Comparison of ENCODE assay signal across 8 cellular contexts in the genomic region with DNA sequence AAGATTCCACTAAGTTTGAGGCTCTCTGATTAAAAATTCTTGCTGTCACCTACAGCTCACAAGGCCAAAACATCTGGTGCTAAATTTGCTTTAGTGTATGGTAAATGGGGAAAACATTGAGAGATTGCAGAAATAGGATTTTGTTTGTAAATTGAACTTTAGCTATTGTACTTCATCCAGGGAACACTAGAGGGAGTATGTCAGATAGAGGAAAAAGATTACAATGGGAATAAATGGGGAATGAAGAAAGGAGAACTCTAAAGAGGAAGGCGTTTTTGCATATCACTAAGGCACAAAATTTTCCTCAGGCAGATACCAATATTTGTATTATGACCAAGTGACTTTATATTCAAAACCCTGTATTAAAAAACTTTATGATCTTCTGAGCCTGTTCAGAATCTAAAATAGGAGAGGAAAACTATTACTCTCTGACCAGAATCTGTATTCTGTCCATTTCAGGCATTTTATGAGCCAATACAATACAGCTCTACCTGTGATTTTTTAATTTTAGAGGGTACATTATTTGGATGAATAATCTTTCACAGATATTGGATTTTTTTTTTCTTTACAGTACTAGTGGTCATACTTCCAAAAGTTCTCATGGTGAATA. TPM values are rescaled to one million over a fixed set of nuclear protein-coding genes. Genes with fewer than 3 reads are reported as not detected.
DNase-seq lines count a peak whose midpoint lies in the region; ATAC-seq and TF ChIP-seq lines count a peak whose summit lies in the region.

No MANE protein-coding gene starts in this region.

- H3K27me3 Mint-ChIP-seq in WTC11 (ENCODE audit: low read depth): no peaks in the 10 kb centered on the region
- H3K27me3 Mint-ChIP-seq in activated CD8-positive, alpha-beta memory T cell treated with anti-CD3 and anti-CD28 coated beads, Interleukin-2, amount 10 ng/mL, durations not matched to agents 7 days and 5 days: peaks cover 17% of the 10 kb centered on the region

- H3K4me1 ChIP-seq in MM.1S (ENCODE audit: low read length) (no peaks in the 10 kb centered on the region), upper lobe of left lung (peaks cover 6 to 20% (median 16%) of the 10 kb centered on the region in 4 donors)

- H3K27me3 ChIP-seq in MM.1S (replicated peaks; ENCODE audit: insufficient read depth, low read length) (no peaks in the 10 kb centered on the region), upper lobe of left lung (no peaks in the 10 kb centered on the region)

- no peaks in the 10 kb centered on the region for H3K9me2 ChIP-seq in MM.1S (replicated peaks; ENCODE audit: insufficient read depth, low read length)

- TF ChIP-seq POLR2A in upper lobe of left lung (IDR thresholded peaks at IDR 0.05): no peak

- in situ Hi-C loops in G401 (cut with HindIII; ENCODE audit: low sequenced_read_pairs): no loop called here

- POLR2A ChIA-PET in WTC11 (lab: Charles Lee): no interaction called here

- H3K36me3 Mint-ChIP-seq in WTC11: no peaks in the 10 kb centered on the region
- H3K36me3 Mint-ChIP-seq in activated CD8-positive, alpha-beta memory T cell treated with anti-CD3 and anti-CD28 coated beads, Interleukin-2, amount 10 ng/mL, durations not matched to agents 7 days and 5 days: no peaks in the 10 kb centered on the region

- H3K27ac ChIP-seq in MM.1S (ENCODE audit: low read length) (no peak overlapping the region), upper lobe of left lung (no peak overlapping the region)

- no peaks in the 10 kb centered on the region for H3K9me3 Mint-ChIP-seq in WTC11
- no peaks in the 10 kb centered on the region for H3K9me3 Mint-ChIP-seq in activated CD8-positive, alpha-beta memory T cell treated with anti-CD3 and anti-CD28 coated beads, Interleukin-2, amount 10 ng/mL, durations not matched to agents 7 days and 5 days (ENCODE audit: low read depth)

- no peak overlapping the region for H2AFZ ChIP-seq in MM.1S (ENCODE audit: low read length)

- H3K4me1 Mint-ChIP-seq in WTC11: 0 out of 2 replicates have a peak, but pooled peaks cover 5% of the 10 kb centered on the region
- H3K4me1 Mint-ChIP-seq in activated CD8-positive, alpha-beta memory T cell treated with anti-CD3 and anti-CD28 coated beads, Interleukin-2, amount 10 ng/mL, durations not matched to agents 7 days and 5 days: no peaks in the 10 kb centered on the region

- H3K9me3 ChIP-seq in MM.1S (replicated peaks; ENCODE audit: insufficient read depth, low read length) (no peaks in the 10 kb centered on the region), upper lobe of left lung (no peaks in the 10 kb centered on the region)

- peak; percentile 81 for TF ChIP-seq CTCF in MM.1S (IDR thresholded peaks at IDR 0.05; ENCODE audit: low read length)
- TF ChIP-seq CTCF in WTC11 (IDR thresholded peaks at IDR 0.05): peak; percentile 54; the same call in 1 of the 2 replicates
- peak; percentile 65 to 79 (median 76) for TF ChIP-seq CTCF in upper lobe of left lung (IDR thresholded peaks at IDR 0.05)

- no peaks in the 10 kb centered on the region for H3F3A ChIP-seq in MM.1S (ENCODE audit: insufficient read depth, low read length)

- H3K79me2 ChIP-seq in MM.1S (ENCODE audit: low read length): no peaks in the 10 kb centered on the region

- H3K4me2 ChIP-seq in MM.1S (ENCODE audit: low read depth, low read length): no peak overlapping the region

- DNase-seq in G401 (ENCODE audit: low spot score): peak; percentile 29
- no peak for DNase-seq in MM.1S
- no peak for DNase-seq in WTC11 (ENCODE audit: low spot score)
- peak; percentile 74 for DNase-seq in inferior parietal cortex (ENCODE audit: extremely low spot score)
- DNase-seq in upper lobe of left lung: no peak
- no peak for DNase-seq in activated CD8-positive, alpha-beta memory T cell treated with anti-CD3 and anti-CD28 coated beads, Interleukin-2, amount 10 ng/mL, durations not matched to agents 7 days and 5 days

- H3K9ac ChIP-seq in MM.1S (ENCODE audit: low read length): no peak overlapping the region

- CTCF ChIA-PET in WTC11 (lab: Charles Lee): interaction anchor here (0.6 to 2.1 kb wide), 18 partner anchors 9 to 812 kb away, joined by 3 to 21 read pairs (median 4); no protein-coding TSS in a partner anchor
- CTCF ChIA-PET in activated CD8-positive, alpha-beta memory T cell treated with anti-CD3 and anti-CD28 coated beads, Interleukin-2, amount 10 ng/mL, durations not matched to agents 7 days and 5 days (lab: Charles Lee): interaction anchor here (0.8 to 2.3 kb wide), 13 partner anchors 9 to 810 kb away, joined by 3 to 11 read pairs (median 4); no protein-coding TSS in a partner anchor

- no peaks in the 10 kb centered on the region for H3K36me3 ChIP-seq in MM.1S (replicated peaks; ENCODE audit: insufficient read depth, low read length)
- H3K36me3 ChIP-seq in upper lobe of left lung: no peaks in the 10 kb centered on the region

- 0% methylated on average over 1 of the region's 1 CpG for whole genome bisulfite sequencing in upper lobe of left lung, 2 donors

- ATAC-seq in WTC11 (peak; percentile 18; the same call in 1 of the 2 replicates), upper lobe of left lung (ENCODE audit: low FRiP score in 2 of 2) (peak in 1 of 2 donors; percentile 85), GM21360 (IDR thresholded peaks at IDR 0.05; ENCODE audit: unreplicated experiment) (no peak), HG03565 (IDR thresholded peaks at IDR 0.05; ENCODE audit: unreplicated experiment) (no peak)
- ATAC-seq in activated CD8-positive, alpha-beta memory T cell treated with anti-CD3 and anti-CD28 coated beads, Interleukin-2, amount 10 ng/mL, durations not matched to agents 7 days and 5 days: no peak

- no peak for TF ChIP-seq EP300 in upper lobe of left lung (IDR thresholded peaks at IDR 0.05)

- H3K4me3 ChIP-seq in MM.1S (ENCODE audit: low read length): no peak overlapping the region
- no peak overlapping the region for H3K4me3 ChIP-seq in upper lobe of left lung

- no peaks in the 10 kb centered on the region for H4K20me1 ChIP-seq in MM.1S (ENCODE audit: insufficient read depth, low read length)

- no peak overlapping the region for H3K27ac Mint-ChIP-seq in WTC11
- H3K27ac Mint-ChIP-seq in activated CD8-positive, alpha-beta memory T cell treated with anti-CD3 and anti-CD28 coated beads, Interleukin-2, amount 10 ng/mL, durations not matched to agents 7 days and 5 days: no peak overlapping the region

- H3K4me3 Mint-ChIP-seq in WTC11: no peak overlapping the region
- no peak overlapping the region for H3K4me3 Mint-ChIP-seq in activated CD8-positive, alpha-beta memory T cell treated with anti-CD3 and anti-CD28 coated beads, Interleukin-2, amount 10 ng/mL, durations not matched to agents 7 days and 5 days

TF ChIP-seq in WTC11, 78 proteins besides CTCF, POLR2A, EP300 and RAD21:
- no peak for TF ChIP-seq NR2C2 (CRISPR knock-in tag; IDR thresholded peaks at IDR 0.05)
- no peak for TF ChIP-seq ZNF232 (CRISPR knock-in tag; IDR thresholded peaks at IDR 0.05)
- no peak for TF ChIP-seq SP1 (CRISPR knock-in tag; conservative IDR thresholded peaks at IDR 0.05)
- TF ChIP-seq NFATC4 (CRISPR knock-in tag; IDR thresholded peaks at IDR 0.05): no peak
- TF ChIP-seq ZMAT4 (CRISPR knock-in tag; IDR thresholded peaks at IDR 0.05): no peak

RNA-seq across cellular contexts. Expression of gene ITGB6, which starts 52.3 kb away (rescaled TPM):
- total RNA-seq in G401 (2014; rRNA removed; shearing (Covaris generic)): not detected in 2 replicates
- 0.07 to 0.14 TPM in 2 of 3 replicates, not detected in the other for total RNA-seq in WTC11 (2021)
- total RNA-seq in upper lobe of left lung: 100 to 1,000 TPM in 1 of 6 donors, 10 to 100 TPM in 5; 52.6 to 124 (median 68.8) TPM
- total RNA-seq in activated CD8-positive, alpha-beta memory T cell treated with anti-CD3 and anti-CD28 coated beads, Interleukin-2, amount 10 ng/mL, durations not matched to agents 7 days and 5 days: not detected

Comparison
In these comparisons a context has a peak if more than half of its experiments do, and no peak if none do; other contexts are left out.
1. DNase-seq: peak in G401 (single experiment) and inferior parietal cortex (single experiment); none in MM.1S (single experiment), WTC11 (single experiment), upper lobe of left lung (0 of 2) and activated CD8-positive, alpha-beta memory T cell treated with anti-CD3 and anti-CD28 coated beads, Interleukin-2, amount 10 ng/mL, durations not matched to agents 7 days and 5 days (single experiment).
2. RNA of gene ITGB6, which starts 52.3 kb away (total RNA-seq): 52.6 to 124 TPM in upper lobe of left lung; 0.07 to 0.14 TPM in WTC11, not detected in G401 and not detected in activated CD8-positive, alpha-beta memory T cell treated with anti-CD3 and anti-CD28 coated beads, Interleukin-2, amount 10 ng/mL, durations not matched to agents 7 days and 5 days; every median in the first group is over 10 times any median in the second.
3. Peak in every context shown above with its lines, with median percentiles within 50 percentile points of each other: CTCF ChIP-seq.